Comparison of ENCODE assay signal across 19 cellular contexts in genomic region chrX:136806891-136807410, GRCh38.
"Had no signal": no experiment of that assay in that cellular context is flagged by ENCODE, and none has a peak within 500 bp of the region (broad histone marks: within the 10 kb centered on the region; RNA-seq: fewer than 3 reads in every experiment).

No MANE protein-coding gene starts in this region.

- H3K36me3 ChIP-seq: esophagus squamous epithelium, gastroesophageal sphincter, left lung, prostate gland, right atrium auricular region, tibial artery had no signal

- H3K4me3 ChIP-seq: cardiac muscle cell, esophagus squamous epithelium, gastroesophageal sphincter, heart right ventricle, left lung, lung, prostate gland, right atrium auricular region, tibial artery had no signal

- H3K27me3 ChIP-seq: cardiac muscle cell, esophagus squamous epithelium, gastroesophageal sphincter, left lung, right atrium auricular region, tibial artery had no signal

- H3K27ac ChIP-seq: cardiac muscle cell, esophagus squamous epithelium, gastroesophageal sphincter, heart right ventricle, left lung, prostate gland, right atrium auricular region, tibial artery had no signal

- DNase-seq: activated CD4-positive, alpha-beta T cell treated with anti-CD3 and anti-CD28 coated beads for 48 hours; activated CD8-positive, alpha-beta memory T cell treated with anti-CD3 and anti-CD28 coated beads, Interleukin-2, amount 10 ng/mL, durations not matched to agents 7 days and 5 days; activated CD8-positive, alpha-beta T cell treated with anti-CD3 and anti-CD28 coated beads for 36 hours; activated effector memory CD4-positive, alpha-beta T cell treated with anti-CD3 and anti-CD28 coated beads, Interleukin-2, amount 50 U/mL, for 16 hours; activated naive CD4-positive, alpha-beta T cell treated with anti-CD3 and anti-CD28 coated beads, Interleukin-2, amount 10 ng/mL, durations not matched to agents 7 days and 5 days; activated T-cell treated with anti-CD3 and anti-CD28 coated beads for 4 hours; cortex of kidney; endodermal cell; esophagus squamous epithelium; heart right ventricle; left lung; stimulated activated CD4-positive, alpha-beta T cell treated with anti-CD3 and anti-CD28 coated beads, Interleukin-4, amount 100 ng/mL, for 4 hours; tibial artery had no signal

- ATAC-seq: activated CD8-positive, alpha-beta memory T cell treated with anti-CD3 and anti-CD28 coated beads, Interleukin-2, amount 10 ng/mL, durations not matched to agents 7 days and 5 days; activated CD8-positive, alpha-beta T cell treated with anti-CD3 and anti-CD28 coated beads for 36 hours; gastroesophageal sphincter; heart right ventricle; left lung; natural killer cell treated with Interleukin-12 subunit alpha and Interleukin-12 subunit beta and Interleukin-15 and Interleukin-18, amount 100 ng/mL, for 72 hours had no signal

- H3K4me1 ChIP-seq: esophagus squamous epithelium, gastroesophageal sphincter, heart right ventricle, left lung, prostate gland, right atrium auricular region, tibial artery had no signal

- H3K9me3 ChIP-seq: esophagus squamous epithelium, gastroesophageal sphincter, heart right ventricle, left lung, prostate gland, right atrium auricular region, tibial artery had no signal
